ENCODE assay signal across 2 cellular contexts in genomic region chrX:153951683-153952372, GRCh38.
TF ChIP-seq lines count a peak whose summit lies in the region.

No MANE protein-coding gene starts in this region.

TF ChIP-seq in HEK293, 187 proteins besides CTCF, POLR2A, EP300 and RAD21:
- peak; percentile 13; the same call in 1 of the 2 replicates for TF ChIP-seq GLIS2 (tag by site-specific recombination; IDR thresholded peaks at IDR 0.05)
- peak; percentile 80 for TF ChIP-seq ZIC2 (tag by site-specific recombination; IDR thresholded peaks at IDR 0.05)
- no peak for TF ChIP-seq ZNF670 (tag by site-specific recombination; IDR thresholded peaks at IDR 0.05; ENCODE audit: low read depth)

TF ChIP-seq in K562, 482 proteins besides CTCF, POLR2A, EP300 and RAD21:
- peak; percentile 36; the same call in 1 of the 2 replicates for TF ChIP-seq RBFOX2 (IDR thresholded peaks at IDR 0.05; ENCODE audit: low read depth, low read length)
- TF ChIP-seq RBM22 (IDR thresholded peaks at IDR 0.05; ENCODE audit: low read depth, low read length, poor library complexity, severe bottlenecking), result peak; percentile 3
- no peak for TF ChIP-seq KDM4B (IDR thresholded peaks at IDR 0.05; ENCODE audit: borderline replicate concordance in 2 of 2, low read depth in 1 of 2)
- no peak for TF ChIP-seq ZNF174 (CRISPR knock-in tag; IDR thresholded peaks at IDR 0.05)
TF ChIP-seq in K562: peak in this region for 2.
